ENCODE assay signal across 24 cellular contexts in the genomic region with DNA sequence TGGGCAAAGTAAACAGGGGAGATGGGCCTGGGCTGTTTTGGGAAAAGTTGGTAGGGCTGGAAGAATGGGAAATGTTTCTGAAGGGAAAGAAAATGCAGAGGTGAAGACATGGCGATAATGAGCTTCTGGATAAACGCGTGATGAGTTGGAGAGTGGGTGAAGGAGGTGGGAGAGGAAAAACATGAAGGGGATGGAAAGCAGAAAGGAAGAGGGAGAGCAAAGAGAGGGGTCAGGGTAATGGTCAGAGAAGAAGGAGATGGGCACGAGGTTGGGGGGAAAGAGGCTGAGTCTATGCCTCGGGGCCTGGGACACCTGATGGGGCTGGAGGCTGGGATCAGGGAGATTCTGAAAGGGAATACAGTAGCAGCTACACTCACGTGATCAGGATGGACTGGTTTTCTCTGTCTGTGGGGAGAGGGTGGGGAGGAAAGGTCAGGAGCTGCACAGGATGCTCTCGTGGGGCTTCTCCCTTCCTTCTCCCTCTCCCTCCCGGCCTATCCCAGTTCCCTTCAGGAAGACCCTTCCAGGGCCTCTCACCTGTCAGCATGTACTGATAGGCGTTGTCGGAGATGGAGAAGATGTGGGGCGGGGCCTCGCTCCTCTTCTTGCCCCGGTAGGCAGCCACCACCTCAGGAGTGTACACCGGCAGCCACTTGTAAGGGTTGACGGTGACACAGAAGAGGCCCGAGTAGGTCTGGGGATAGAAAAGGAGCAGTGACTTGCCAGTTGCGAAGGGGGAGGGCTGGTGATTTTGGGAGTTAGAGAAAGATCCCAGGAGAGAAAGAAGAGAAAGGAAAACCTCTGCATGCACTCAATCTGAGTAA. TPM values are rescaled to one million over a fixed set of nuclear protein-coding genes. Genes with fewer than 3 reads are reported as not detected.
"Had no signal": no experiment of that assay in that cellular context is flagged by ENCODE, and none has a peak within 500 bp of the region (broad histone marks: within the 10 kb centered on the region; RNA-seq: fewer than 3 reads in every experiment).

No MANE protein-coding gene starts in this region.

- H3K4me3 ChIP-seq: ascending aorta, colonic mucosa, esophagus squamous epithelium, ovary, thoracic aorta had no signal

- ATAC-seq: activated CD8-positive, alpha-beta T cell treated with anti-CD3 and anti-CD28 coated beads for 36 hours; activated T-cell treated with anti-CD3 and anti-CD28 coated beads, Interleukin-2, amount 50 U/mL, for 4 hours had no signal

- H3K36me3 Mint-ChIP-seq: activated naive CD8-positive, alpha-beta T cell had no signal

- H3K27me3 Mint-ChIP-seq: activated CD8-positive, alpha-beta T cell treated with anti-CD3 and anti-CD28 coated beads for 36 hours; activated naive CD8-positive, alpha-beta T cell had no signal

- H3K36me3 ChIP-seq: ascending aorta, colonic mucosa, esophagus squamous epithelium, ovary, thoracic aorta had no signal

- H3K27ac ChIP-seq: ascending aorta, colonic mucosa, esophagus squamous epithelium, ovary, thoracic aorta had no signal

- H3K27me3 ChIP-seq: ascending aorta, colonic mucosa, esophagus squamous epithelium, ovary had no signal

- FAIRE-seq: bronchial epithelial cell, endothelial cell of umbilical vein, kidney, small intestine, urothelium cell line had no signal

- H3K27ac Mint-ChIP-seq: activated CD8-positive, alpha-beta T cell treated with anti-CD3 and anti-CD28 coated beads for 36 hours; activated naive CD8-positive, alpha-beta T cell had no signal

- DNase-seq: activated CD8-positive, alpha-beta T cell treated with anti-CD3 and anti-CD28 coated beads for 36 hours; activated gamma-delta T cell; activated T-cell treated with anti-CD3 and anti-CD28 coated beads, Interleukin-2, amount 50 U/mL, for 4 hours; colonic mucosa; esophagus squamous epithelium; hypothalamus; kidney; ovary; SIG-M5; small intestine; stimulated activated CD4-positive, alpha-beta T cell treated with anti-CD3 and anti-CD28 coated beads, Interleukin-4, amount 100 ng/mL, for 4 hours; stimulated activated CD8-positive, alpha-beta memory T cell treated with anti-CD3 and anti-CD28 coated beads, Interleukin-4, amount 100 ng/mL, for 48 hours; stimulated activated naive CD4-positive, alpha-beta T cell treated with Interleukin-2 at 50 U/mL for 16 hours had no signal

- H3K9me3 ChIP-seq: ascending aorta, colonic mucosa, esophagus squamous epithelium, ovary, thoracic aorta had no signal

- H3K9me3 Mint-ChIP-seq: activated CD8-positive, alpha-beta T cell treated with anti-CD3 and anti-CD28 coated beads for 36 hours; activated T-cell treated with anti-CD3 and anti-CD28 coated beads, Interleukin-2, amount 50 U/mL, for 4 hours had no signal

- H3K4me3 Mint-ChIP-seq: activated CD8-positive, alpha-beta T cell treated with anti-CD3 and anti-CD28 coated beads for 36 hours; activated naive CD8-positive, alpha-beta T cell; activated T-cell treated with anti-CD3 and anti-CD28 coated beads, Interleukin-2, amount 50 U/mL, for 4 hours had no signal

- H3K4me1 ChIP-seq: ascending aorta, colonic mucosa, esophagus squamous epithelium had no signal

RNA-seq across cellular contexts. Expression of a gene that starts 3.1 kb away (rescaled TPM):
- total RNA-seq: activated CD8-positive, alpha-beta T cell treated with anti-CD3 and anti-CD28 coated beads for 36 hours; ascending aorta; bronchial epithelial cell; endothelial cell of umbilical vein; esophagus squamous epithelium; fibroblast of villous mesenchyme; renal cortical epithelial cell had no signal
- polyA plus RNA-seq: endothelial cell of umbilical vein had no signal

RNA-seq across cellular contexts. Expression of a gene that starts 24.2 kb away (rescaled TPM):
- total RNA-seq: activated CD8-positive, alpha-beta T cell treated with anti-CD3 and anti-CD28 coated beads for 36 hours; activated T-cell treated with anti-CD3 and anti-CD28 coated beads, Interleukin-2, amount 50 U/mL, for 4 hours; ascending aorta; bronchial epithelial cell; endothelial cell of umbilical vein; esophagus squamous epithelium; fibroblast of villous mesenchyme; renal cortical epithelial cell; thoracic aorta had no signal
- polyA plus RNA-seq: endothelial cell of umbilical vein, neural cell had no signal

RNA-seq across cellular contexts. Expression of a gene that starts 55.5 kb away (rescaled TPM):
- total RNA-seq: activated CD8-positive, alpha-beta T cell treated with anti-CD3 and anti-CD28 coated beads for 36 hours; activated T-cell treated with anti-CD3 and anti-CD28 coated beads, Interleukin-2, amount 50 U/mL, for 4 hours; bronchial epithelial cell; endothelial cell of umbilical vein; esophagus squamous epithelium; fibroblast of villous mesenchyme; renal cortical epithelial cell; T-helper 1 cell treated with Interleukin-12 subunit alpha and Interleukin-12 subunit beta and Interleukin-4 antibody, amounts not matched to agents 30 ng/mL and 1 ng/mL, for 36 hours had no signal
- polyA plus RNA-seq: endothelial cell of umbilical vein, neural cell had no signal

RNA-seq across cellular contexts. Expression of a gene that starts 59.7 kb away (rescaled TPM):
- total RNA-seq: activated CD8-positive, alpha-beta T cell treated with anti-CD3 and anti-CD28 coated beads for 36 hours; activated T-cell treated with anti-CD3 and anti-CD28 coated beads, Interleukin-2, amount 50 U/mL, for 4 hours; ascending aorta; bronchial epithelial cell; colonic mucosa; endothelial cell of umbilical vein; esophagus squamous epithelium; fibroblast of villous mesenchyme; kidney; lower leg skin; ovary; renal cortical epithelial cell; T-helper 1 cell treated with Interleukin-12 subunit alpha and Interleukin-12 subunit beta and Interleukin-4 antibody, amounts not matched to agents 30 ng/mL and 1 ng/mL, for 36 hours; thoracic aorta had no signal
- polyA plus RNA-seq: endothelial cell of umbilical vein, neural cell, ovary, small intestine had no signal
